ENCODE assay signal across 12 cellular contexts in the genomic region with DNA sequence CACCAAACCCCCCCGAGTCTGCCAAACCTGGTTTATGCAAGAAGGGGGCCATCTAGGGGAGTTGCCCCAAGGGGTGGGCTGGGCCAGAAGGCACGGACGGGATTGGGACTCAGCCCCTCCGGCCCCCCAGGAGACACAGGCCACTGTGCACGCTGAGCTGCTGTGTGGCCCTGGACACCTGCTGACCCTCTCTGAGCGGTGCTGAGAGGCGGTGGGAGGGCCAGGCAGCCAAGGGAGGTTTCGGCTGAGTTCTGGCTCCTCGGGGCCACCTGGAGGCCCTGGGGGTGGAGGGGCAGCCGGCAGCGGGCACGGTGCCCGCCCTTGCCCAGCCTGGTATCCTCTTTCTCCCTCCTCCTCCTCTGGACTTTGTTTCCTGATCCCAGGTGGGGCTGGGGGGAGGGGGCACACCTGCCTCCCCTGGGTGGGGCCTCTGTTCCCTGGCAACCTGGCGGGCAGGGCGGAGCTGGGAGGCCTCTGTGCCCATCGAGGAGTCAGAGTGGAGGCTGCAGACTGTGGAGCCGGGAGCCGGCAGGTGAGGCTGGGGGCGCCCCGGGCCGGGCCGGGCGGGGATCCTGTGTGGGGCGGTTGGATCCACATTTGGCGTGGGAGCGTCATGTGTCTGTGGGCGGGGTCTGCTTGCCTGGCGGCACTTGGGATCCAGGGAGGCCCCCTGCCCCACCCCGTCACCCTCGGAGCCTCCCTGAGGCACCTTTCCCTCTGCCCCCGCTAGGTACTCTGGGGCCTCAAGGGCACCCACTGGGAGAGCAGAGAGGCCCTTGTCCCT. TPM values are rescaled to one million over a fixed set of nuclear protein-coding genes. Genes with fewer than 3 reads are reported as not detected.
DNase-seq lines count a peak whose midpoint lies in the region; ATAC-seq, FAIRE-seq and TF ChIP-seq lines count a peak whose summit lies in the region.
"Had no signal": no experiment of that assay in that cellular context is flagged by ENCODE, and none has a peak within 500 bp of the region (broad histone marks: within the 10 kb centered on the region; RNA-seq: fewer than 3 reads in every experiment).

Gene MISP, plus strand, starts transcription at position 473 of the 784 bp plus-strand sequence. CDS start 5,835 bp downstream, outside the sequence.

- DNase-seq in H7 (peak; percentile 74), NCI-H345 treated with DMSO at 0.1 percent for 48 hours (lab: John Stamatoyannopoulos, UW; ENCODE audit: unreplicated experiment) (peak; percentile 43), colonic mucosa (peak; percentile 97), pancreas (peak; percentile 35 to 74 (median 51)), NCI-H2227 treated with DMSO at 0.1 percent for 48 hours (lab: John Stamatoyannopoulos, UW) (no peak), T1000 (lab: John Stamatoyannopoulos, UW) (no peak)
- DNase-seq: activated T-cell treated with anti-CD3 and anti-CD28 coated beads, Interleukin-2, amount 50 U/mL, for 4 hours; T-helper 17 cell had no signal

- no peaks in the 10 kb centered on the region for H3K36me3 ChIP-seq in H7 (replicated peaks; ENCODE audit: control insufficient read depth, insufficient read depth, low read length)
- no peaks in the 10 kb centered on the region for H3K36me3 ChIP-seq in colonic mucosa
- no peaks in the 10 kb centered on the region for H3K36me3 ChIP-seq in pancreas

- FAIRE-seq in pancreas (lab: Jason Lieb, UNC) = no peak
- FAIRE-seq: colon had no signal

- no peaks in the 10 kb centered on the region for H3K4me1 ChIP-seq in colonic mucosa
- no peaks in the 10 kb centered on the region for H3K4me1 ChIP-seq in pancreas

- WGBS in pancreas, 2 donors = 37 to 39% methylated on average over 26 to 31 of the region's 31 CpGs

- peak within 1 kb of the TSS; percentile 77 to 98 for H3K9ac ChIP-seq in colonic mucosa (ENCODE audit: low read depth in 2 of 2, low read length in 2 of 2)

- H3K9me3 ChIP-seq in colonic mucosa (no peaks in the 10 kb centered on the region), pancreas (no peaks in the 10 kb centered on the region)

- ATAC-seq in pancreas = peak; percentile 72 to 78 (median 77)
- ATAC-seq in GM19023 (IDR thresholded peaks at IDR 0.05; ENCODE audit: unreplicated experiment) = no peak
- no peak for ATAC-seq in HG02970 (IDR thresholded peaks at IDR 0.05; ENCODE audit: low FRiP score, unreplicated experiment)
- ATAC-seq: activated T-cell treated with anti-CD3 and anti-CD28 coated beads, Interleukin-2, amount 50 U/mL, for 4 hours; T-helper 17 cell had no signal

- H3K27me3 ChIP-seq in H7 (ENCODE audit: control insufficient read depth, insufficient read depth, low read length) (no peaks in the 10 kb centered on the region), colonic mucosa (no peaks in the 10 kb centered on the region), pancreas (no peaks in the 10 kb centered on the region)

- H3K4me3 ChIP-seq in H7 (ENCODE audit: insufficient read depth, low read depth, low read length) = no peak within 1 kb of the TSS
- H3K4me3 ChIP-seq in colonic mucosa = peak within 1 kb of the TSS; percentile 63
- H3K4me3 ChIP-seq in pancreas = peak within 1 kb of the TSS in 2 of 4 donors; percentile 11 to 20

- intact Hi-C loops in colonic mucosa (cut with DNase I) (no loop called here), pancreas (cut with DNase I) (no loop called here)

- TF ChIP-seq CTCF in colonic mucosa (IDR thresholded peaks at IDR 0.05) = no peak
- no peak for TF ChIP-seq CTCF in pancreas (IDR thresholded peaks at IDR 0.05)

- H3K27ac ChIP-seq in colonic mucosa = peak within 1 kb of the TSS; percentile 98
- H3K27ac ChIP-seq in pancreas = no peak within 1 kb of the TSS

RNA-seq across cellular contexts. Expression of gene MISP, which starts in this region (rescaled TPM):
- total RNA-seq in H7 (2014; rRNA removed; shearing (Covaris generic)) = 0.11 and 0.31 TPM in 2 replicates
- total RNA-seq in colonic mucosa = 100 to 1,000 TPM; 285 to 320 TPM
- 1 to 10 TPM in 5 of 6 donors, under 1 TPM in 1; 0.63 to 2.6 (median 1.3) TPM for total RNA-seq in pancreas
- 1 to 10 TPM; 1.3 to 7.5 TPM for polyA plus RNA-seq in pancreas
- total RNA-seq: pulmonary artery endothelial cell, T-helper 17 cell had no signal

Comparison
In these comparisons a context has a peak if more than half of its experiments do, and no peak if none do; other contexts are left out.
1. RNA of gene MISP (total RNA-seq): 285 to 320 TPM in colonic mucosa; 0.63 to 2.6 TPM in pancreas and 0.11 to 0.31 TPM in H7; every median in the first group is over 10 times any median in the second.
2. Peak in DNase-seq in H7; RNA of the gene not detected or under 1 TPM.
3. DNase-seq: peak in NCI-H345 treated with DMSO at 0.1 percent for 48 hours (single experiment), colonic mucosa (single experiment) and pancreas (6 of 6); none in NCI-H2227 treated with DMSO at 0.1 percent for 48 hours (single experiment) and T1000 (single experiment).
4. ATAC-seq: peak in pancreas (4 of 4); none in GM19023 (single experiment) and HG02970 (single experiment).